ENCODE assay signal across 8 cellular contexts in genomic region chr11:8209208-8209807, GRCh38. TPM values are rescaled to one million over a fixed set of nuclear protein-coding genes. Genes with fewer than 3 reads are reported as not detected.
DNase-seq lines count a peak whose midpoint lies in the region; ATAC-seq and TF ChIP-seq lines count a peak whose summit lies in the region.

No MANE protein-coding gene starts in this region.

- H3K4me1 ChIP-seq in cardiac muscle cell (ENCODE audit: low read depth), result no peaks in the 10 kb centered on the region
- H3K4me1 ChIP-seq in right atrium auricular region, result peaks cover 0 to 16% of the 10 kb centered on the region in 2 donors
- peaks cover 19% of the 10 kb centered on the region for H3K4me1 ChIP-seq in left ventricle myocardium inferior
- no peaks in the 10 kb centered on the region for H3K4me1 ChIP-seq in prostate gland (replicated peaks)

- TF ChIP-seq CTCF in cardiac muscle cell (IDR thresholded peaks at IDR 0.05; ENCODE audit: low read depth, low read length) (peak; percentile 27), right atrium auricular region (IDR thresholded peaks at IDR 0.05) (peak in 1 of 2 donors; percentile 43), WERI-Rb-1 (IDR thresholded peaks at IDR 0.05; ENCODE audit: low read depth, low read length) (peak; percentile 73), left ventricle myocardium inferior (IDR thresholded peaks at IDR 0.05; ENCODE audit: borderline replicate concordance) (peak; percentile 32), type B pancreatic cell (conservative IDR thresholded peaks at IDR 0.05) (peak; percentile 61), prostate gland (IDR thresholded peaks at IDR 0.05) (no peak)

- H3K27ac ChIP-seq in cardiac muscle cell (no peak overlapping the region), right atrium auricular region (no peak overlapping the region), WERI-Rb-1 (no peak overlapping the region), left ventricle myocardium inferior (replicated peaks) (no peak overlapping the region), prostate gland (no peak overlapping the region)

- intact Hi-C loops in left ventricle myocardium inferior (cut with micrococcal nuclease), result no loop called here
- intact Hi-C loops in prostate gland (cut with DNase I), result no loop called here

- WGBS in prostate gland, result 66% methylated on average over 4 of the region's 4 CpGs

- no peak for ATAC-seq in HG03045 (IDR thresholded peaks at IDR 0.05; ENCODE audit: unreplicated experiment)

- H3K4me3 Mint-ChIP-seq in type B pancreatic cell, result no peak overlapping the region

- H3K9me3 Mint-ChIP-seq in type B pancreatic cell, result no peaks in the 10 kb centered on the region

- peaks cover 9% of the 10 kb centered on the region for H3K27me3 ChIP-seq in cardiac muscle cell
- H3K27me3 ChIP-seq in right atrium auricular region, result no peaks in the 10 kb centered on the region
- H3K27me3 ChIP-seq in WERI-Rb-1 (ENCODE audit: insufficient read depth, low read depth, severe bottlenecking), result no peaks in the 10 kb centered on the region
- peaks cover 30% of the 10 kb centered on the region for H3K27me3 ChIP-seq in left ventricle myocardium inferior (ENCODE audit: low read depth)
- no peaks in the 10 kb centered on the region for H3K27me3 ChIP-seq in prostate gland (replicated peaks; ENCODE audit: insufficient read depth)

- no peak overlapping the region for H3K4me3 ChIP-seq in cardiac muscle cell
- no peak overlapping the region for H3K4me3 ChIP-seq in right atrium auricular region
- H3K4me3 ChIP-seq in WERI-Rb-1 (ENCODE audit: low read depth, low read length), result no peak overlapping the region
- no peak overlapping the region for H3K4me3 ChIP-seq in left ventricle myocardium inferior
- no peak overlapping the region for H3K4me3 ChIP-seq in prostate gland

- H3K27me3 Mint-ChIP-seq in type B pancreatic cell, result peaks cover 24% of the 10 kb centered on the region

- TF ChIP-seq POLR2A in prostate gland (IDR thresholded peaks at IDR 0.05), result no peak

- DNase-seq in cardiac muscle cell (ENCODE audit: low read depth in 1 of 2, low spot score in 1 of 2) (no peak), right atrium auricular region (ENCODE audit: low spot score) (no peak), WERI-Rb-1 (no peak), left ventricle myocardium inferior (peak; percentile 33), type B pancreatic cell (ENCODE audit: extremely low spot score, unreplicated experiment) (no peak), DMS79 (lab: John Stamatoyannopoulos, UW) (no peak), prostate gland (ENCODE audit: low spot score) (no peak)

- no peak overlapping the region for H3K27ac Mint-ChIP-seq in type B pancreatic cell

- no peaks in the 10 kb centered on the region for H3K36me3 ChIP-seq in cardiac muscle cell
- no peaks in the 10 kb centered on the region for H3K36me3 ChIP-seq in right atrium auricular region
- H3K36me3 ChIP-seq in WERI-Rb-1, result no peaks in the 10 kb centered on the region
- H3K36me3 ChIP-seq in left ventricle myocardium inferior, result no peaks in the 10 kb centered on the region
- H3K36me3 ChIP-seq in prostate gland, result no peaks in the 10 kb centered on the region

- H3K9me3 ChIP-seq in cardiac muscle cell (ENCODE audit: low read depth) (no peaks in the 10 kb centered on the region), right atrium auricular region (no peaks in the 10 kb centered on the region), WERI-Rb-1 (ENCODE audit: severe bottlenecking) (no peaks in the 10 kb centered on the region), left ventricle myocardium inferior (replicated peaks) (no peaks in the 10 kb centered on the region), prostate gland (no peaks in the 10 kb centered on the region)

- H3K36me3 Mint-ChIP-seq in type B pancreatic cell, result no peaks in the 10 kb centered on the region

- H3K4me1 Mint-ChIP-seq in type B pancreatic cell (ENCODE audit: unreplicated experiment), result peaks cover 6% of the 10 kb centered on the region

RNA-seq across cellular contexts. Expression of gene RIC3, which starts 40.5 kb away (rescaled TPM):
- 8.7 and 14.3 TPM in 2 replicates for total RNA-seq in cardiac muscle cell
- 12.4 and 22.1 TPM in 2 replicates for polyA plus RNA-seq in cardiac muscle cell
- 1 to 10 TPM; 7.9 to 8.5 TPM for total RNA-seq in right atrium auricular region
- 12.9 TPM for total RNA-seq in left ventricle myocardium inferior
- 7.0 and 12.0 TPM in 2 replicates for total RNA-seq in type B pancreatic cell (ENCODE audit: low replicate concordance)
- 10 to 100 TPM; 25.0 to 27.3 TPM for total RNA-seq in prostate gland

RNA-seq across cellular contexts. Expression of gene LMO1, which starts 54.4 kb away (rescaled TPM):
- total RNA-seq in cardiac muscle cell, result 0.45 and 1.4 TPM in 2 replicates
- 2.4 and 3.6 TPM in 2 replicates for polyA plus RNA-seq in cardiac muscle cell
- not detected for total RNA-seq in right atrium auricular region
- 2.3 TPM for total RNA-seq in left ventricle myocardium inferior
- total RNA-seq in type B pancreatic cell (ENCODE audit: low replicate concordance), result 2.1 and 2.7 TPM in 2 replicates
- total RNA-seq in prostate gland, result not detected

Comparison
In these comparisons a context has a peak if more than half of its experiments do, and no peak if none do; other contexts are left out.
1. CTCF ChIP-seq: peak in cardiac muscle cell (single experiment), WERI-Rb-1 (single experiment), left ventricle myocardium inferior (single experiment) and type B pancreatic cell (single experiment); none in prostate gland (0 of 4).